18 cellular contexts compared by ENCODE assay signal in the genomic region with DNA sequence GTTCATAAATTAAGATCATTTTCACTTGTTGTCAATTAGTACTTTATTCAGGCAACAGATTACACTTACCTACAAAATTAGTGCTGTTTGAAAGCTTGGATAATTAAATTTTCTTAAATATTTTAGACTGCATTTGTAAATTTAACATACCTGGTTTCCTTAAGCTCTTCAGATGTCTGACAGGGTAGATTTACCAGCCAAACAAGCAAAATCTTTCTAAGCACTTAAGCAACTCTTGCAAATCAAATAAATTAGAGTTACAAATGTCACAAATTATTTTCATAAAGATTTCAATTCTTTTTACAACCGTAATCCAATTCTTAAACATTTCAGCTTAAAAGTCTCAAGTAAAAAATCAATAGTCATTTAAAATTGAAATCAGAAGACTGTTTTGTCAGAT.
A peak's percentile ranks its signal among the peaks of the same experiment; 100 is the strongest.
DNase-seq lines count a peak whose midpoint lies in the region; ATAC-seq, FAIRE-seq and TF ChIP-seq lines count a peak whose summit lies in the region.
"Had no signal": no experiment of that assay in that cellular context is flagged by ENCODE, and none has a peak within 500 bp of the region (broad histone marks: within the 10 kb centered on the region; RNA-seq: fewer than 3 reads in every experiment).

No MANE protein-coding gene starts in this region.

- TF ChIP-seq CTCF in PC-9 (conservative IDR thresholded peaks at IDR 0.05) (no peak), pancreas (IDR thresholded peaks at IDR 0.05) (no peak)

- intact Hi-C loops in PC-9 (cut with micrococcal nuclease; ENCODE audit: unreplicated experiment) (loop anchor here (2.0 to 10.0 kb wide), 4 partner anchors 36 to 334 kb away; partner anchors contain the start of gene HTATIP2), pancreas (cut with DNase I) (no loop called here), left colon (cut with DNase I, micrococcal nuclease) (no loop called here)

- H3F3A ChIP-seq in PC-9 (ENCODE audit: insufficient read depth, low read depth) = peaks cover 50% of the 10 kb centered on the region

- H2AFZ ChIP-seq in ACC112 (ENCODE audit: low read length, unreplicated experiment) (no peak overlapping the region), PC-9 (no peak overlapping the region)

- WGBS in pancreas, 2 donors = 32 to 33% methylated on average over 1 of the region's 1 CpG

- H3K4me1 ChIP-seq in ACC112 (ENCODE audit: control insufficient read depth, insufficient read depth, low read length, unreplicated experiment) (peaks cover 32% of the 10 kb centered on the region), PC-9 (replicated peaks; ENCODE audit: insufficient read depth) (peaks cover 70% of the 10 kb centered on the region), pancreas (peaks cover 18 to 30% (median 29%) of the 10 kb centered on the region in 3 donors)

- H4K20me1 ChIP-seq in PC-9 (ENCODE audit: insufficient read depth) = no peaks in the 10 kb centered on the region

- DNase-seq in PC-9 (no peak), epithelial cell of prostate (ENCODE audit: low read depth, low spot score) (no peak), pancreas (no peak), NCI-H2107 treated with DMSO at 0.1 percent for 48 hours (lab: John Stamatoyannopoulos, UW; ENCODE audit: unreplicated experiment) (no peak), HK-2 (ENCODE audit: unreplicated experiment) (no peak), left colon (no peak)
- DNase-seq: ACHN; Calu3; CD4-positive, CD25-positive, alpha-beta regulatory T cell; DMS79; Karpas-422; NCI-H1105 treated with DMSO at 0.1 percent for 48 hours; NCI-H2029; NCI-H510A treated with DMSO at 0.1 percent for 48 hours; SIG-M5 had no signal

- FAIRE-seq in pancreas (lab: Jason Lieb, UNC) = peak; percentile 47
- FAIRE-seq: G401.6, H1 had no signal

- H3K36me3 ChIP-seq in ACC112 (ENCODE audit: insufficient read depth, low read length) = 0 out of 2 replicates have a peak, but pooled peaks cover 4% of the 10 kb centered on the region
- no peaks in the 10 kb centered on the region for H3K36me3 ChIP-seq in PC-9 (ENCODE audit: low read depth)
- no peaks in the 10 kb centered on the region for H3K36me3 ChIP-seq in pancreas

- H3K9me3 ChIP-seq in PC-9 (ENCODE audit: insufficient read depth, low read depth) (no peaks in the 10 kb centered on the region), pancreas (no peaks in the 10 kb centered on the region)

- peak overlapping the region; percentile 79 for H3K27ac ChIP-seq in ACC112 (ENCODE audit: low read depth, low read length)
- H3K27ac ChIP-seq in PC-9 = peak overlapping the region; percentile 83
- peak overlapping the region; percentile 76 for H3K27ac ChIP-seq in epithelial cell of prostate
- H3K27ac ChIP-seq in pancreas = no peak overlapping the region

- no peak for ATAC-seq in pancreas
- ATAC-seq in left colon = no peak

- BruUV-seq in PC-9 (replicated peaks; lab: Mats Ljungman, UMichigan) = no TSS peak

- POLR2A ChIA-PET in PC-9 (lab: Charles Lee; ENCODE audit: unreplicated experiment) = interaction anchor here (0.7 kb wide), 1 partner anchor 344 kb away, joined by 4 read pairs; no protein-coding TSS in a partner anchor

- H3K9me2 ChIP-seq in PC-9 (ENCODE audit: insufficient read depth) = no peaks in the 10 kb centered on the region

- no peak overlapping the region for H3K4me3 ChIP-seq in ACC112 (ENCODE audit: low read depth, low read length)
- H3K4me3 ChIP-seq in PC-9 = no peak overlapping the region
- no peak overlapping the region for H3K4me3 ChIP-seq in pancreas

- peak overlapping the region; percentile 64 for H3K4me2 ChIP-seq in PC-9

- H3K27me3 ChIP-seq in ACC112 (ENCODE audit: insufficient read depth, low read length) (no peaks in the 10 kb centered on the region), PC-9 (ENCODE audit: insufficient read depth, low read depth) (no peaks in the 10 kb centered on the region), pancreas (no peaks in the 10 kb centered on the region)

- CTCF ChIA-PET in PC-9 (lab: Charles Lee) = no interaction called here

- H3K79me2 ChIP-seq in ACC112 (ENCODE audit: control insufficient read depth, insufficient read depth, low read length, unreplicated experiment) (peaks cover 48% of the 10 kb centered on the region), PC-9 (ENCODE audit: low read depth) (peaks cover 15% of the 10 kb centered on the region; the same call in 1 of the 2 replicates)

Comparison
In these comparisons a context has a peak if more than half of its experiments do, and no peak if none do; other contexts are left out.
1. H3K27ac ChIP-seq: peak in ACC112 (single experiment), PC-9 (single experiment) and epithelial cell of prostate (single experiment); none in pancreas (0 of 4).